Comparison of ENCODE assay signal across 10 cellular contexts in genomic region chr2:105777071-105777482, GRCh38. TPM values are rescaled to one million over a fixed set of nuclear protein-coding genes. Genes with fewer than 3 reads are reported as not detected.
DNase-seq lines count a peak whose midpoint lies in the region; ATAC-seq and TF ChIP-seq lines count a peak whose summit lies in the region.
"Had no signal": no experiment of that assay in that cellular context is flagged by ENCODE, and none has a peak within 500 bp of the region (broad histone marks: within the 10 kb centered on the region; RNA-seq: fewer than 3 reads in every experiment).

No MANE protein-coding gene starts in this region.

- H3K27ac ChIP-seq in KOPT-K1 (ENCODE audit: low read depth, low read length, poor library complexity, severe bottlenecking) (peak overlapping the region; percentile 65), dorsolateral prefrontal cortex (peak overlapping the region in 36 of 59 donors; percentile 8 to 75 (median 42)), transverse colon (peak overlapping the region in 3 of 4 donors; percentile 10 to 29 (median 16)), mesendoderm (ENCODE audit: low read depth, low read length) (no peak overlapping the region)

- no peak overlapping the region for H3K4me2 ChIP-seq in mesendoderm (ENCODE audit: low read length)

- no peak overlapping the region for H3K56ac ChIP-seq in mesendoderm (ENCODE audit: low read length)

- no peak overlapping the region for H4K8ac ChIP-seq in mesendoderm (ENCODE audit: low read depth, low read length)

- H2BK15ac ChIP-seq in mesendoderm (replicated peaks; ENCODE audit: low read depth): no peak overlapping the region

- 74% methylated on average over 11 of the region's 12 CpGs; no CpG with 5 or more reads in 1 of the 2 donors for WGBS in transverse colon (ENCODE audit: low coverage in 1 of 2), 2 donors
- WGBS in mesendoderm (ENCODE audit: extremely low coverage, insufficient coverage, low lambda C conversion rate): no CpG with 5 or more reads among the region's 12 CpGs

- no peak overlapping the region for H3K4me3 ChIP-seq in dorsolateral prefrontal cortex
- H3K4me3 ChIP-seq in transverse colon: no peak overlapping the region
- H3K4me3 ChIP-seq in mesendoderm (ENCODE audit: low read length): no peak overlapping the region
- no peak overlapping the region for H3K4me3 ChIP-seq in H7 (ENCODE audit: insufficient read depth, low read depth, low read length)

- TF ChIP-seq EP300 in transverse colon (IDR thresholded peaks at IDR 0.05; ENCODE audit: low read depth): no peak

- H3K4ac ChIP-seq in mesendoderm (ENCODE audit: low read depth, low read length): no peak overlapping the region

- no peak overlapping the region for H3K18ac ChIP-seq in mesendoderm (ENCODE audit: low read length)

- H3K4me1 ChIP-seq in transverse colon (peaks cover 16 to 54% (median 21%) of the 10 kb centered on the region in 4 donors), mesendoderm (ENCODE audit: control insufficient read depth, low read depth, low read length) (peaks cover 9% of the 10 kb centered on the region)

- no peak for TF ChIP-seq POLR2A in transverse colon (IDR thresholded peaks at IDR 0.05)

- H4K5ac ChIP-seq in mesendoderm (ENCODE audit: low read length): no peak overlapping the region

- H2BK5ac ChIP-seq in mesendoderm (ENCODE audit: low read length): no peak overlapping the region

- peaks cover 80% of the 10 kb centered on the region for H3K79me2 ChIP-seq in mesendoderm (ENCODE audit: control insufficient read depth, insufficient read depth, low read length)

- H3K27me3 ChIP-seq in dorsolateral prefrontal cortex (no peaks in the 10 kb centered on the region), transverse colon (no peaks in the 10 kb centered on the region), mesendoderm (ENCODE audit: insufficient read depth, low read length, poor library complexity) (no peaks in the 10 kb centered on the region), H7 (ENCODE audit: control insufficient read depth, insufficient read depth, low read length) (no peaks in the 10 kb centered on the region)

- DNase-seq in cardiac septum (ENCODE audit: low spot score): peak; percentile 74
- no peak for DNase-seq in left cardiac atrium
- DNase-seq in dorsolateral prefrontal cortex: peak in 1 of 10 donors; percentile 8
- peak; percentile 43 for DNase-seq in transverse colon
- no peak for DNase-seq in activated CD4-positive, CD25-positive, alpha-beta regulatory T cell treated with anti-CD3 and anti-CD28 coated beads, Interleukin-2, amount 50 U/mL, for 72 hours
- DNase-seq in mesendoderm: no peak
- DNase-seq in H7: no peak
- DNase-seq: NCI-H1092, nephron progenitor cell had no signal

- no peak for ATAC-seq in left cardiac atrium

- H3K23ac ChIP-seq in mesendoderm (ENCODE audit: low read length): no peak overlapping the region

- in situ Hi-C loops in transverse colon (cut with MboI; ENCODE audit: low pct_ligation_motif_present in 1 of 4, low pct_unique_long_range_greater_than_20kb in 1 of 4, low sequenced_read_pairs in 3 of 4): no loop called here

- intact Hi-C loops in cardiac septum (cut with DNase I) (no loop called here), left cardiac atrium (cut with DNase I) (no loop called here), dorsolateral prefrontal cortex (cut with DNase I) (no loop called here), transverse colon (cut with DNase I; ENCODE audit: low total_unique reads) (no loop called here)

- no peak overlapping the region for H2AK5ac ChIP-seq in mesendoderm (ENCODE audit: low read length)

- H3K79me1 ChIP-seq in mesendoderm (ENCODE audit: low read length): peaks cover 39% of the 10 kb centered on the region

- peaks cover 8% of the 10 kb centered on the region; the same call in 1 of the 2 replicates for H3K36me3 ChIP-seq in KOPT-K1 (ENCODE audit: insufficient read depth, low read length)
- H3K36me3 ChIP-seq in transverse colon: no peaks in the 10 kb centered on the region
- H3K36me3 ChIP-seq in mesendoderm (ENCODE audit: control insufficient read depth, insufficient read depth, low read length): no peaks in the 10 kb centered on the region
- peaks cover 2% of the 10 kb centered on the region; the same call in 1 of the 2 replicates for H3K36me3 ChIP-seq in H7 (replicated peaks; ENCODE audit: control insufficient read depth, insufficient read depth, low read length)

- no peak overlapping the region for H2BK120ac ChIP-seq in mesendoderm (ENCODE audit: low read depth, low read length)

- H3K9ac ChIP-seq in mesendoderm (ENCODE audit: low read length): no peak overlapping the region

- H3K9me3 ChIP-seq in KOPT-K1 (ENCODE audit: insufficient read depth, low read length, poor library complexity, severe bottlenecking) (no peaks in the 10 kb centered on the region), transverse colon (no peaks in the 10 kb centered on the region)

- no peak for TF ChIP-seq CTCF in dorsolateral prefrontal cortex (IDR thresholded peaks at IDR 0.05 in 54 of 56, conservative IDR thresholded peaks at IDR 0.05 in 2 of 56; ENCODE audit: low read depth in 1 of 56, partially characterized antibody in 56 of 56)
- no peak for TF ChIP-seq CTCF in transverse colon (IDR thresholded peaks at IDR 0.05)

RNA-seq across cellular contexts. Expression of gene NCK2, which starts 32.4 kb away (rescaled TPM):
- 33.2 TPM for total RNA-seq in cardiac septum
- 10 to 100 TPM; 30.7 to 36.5 TPM for total RNA-seq in left cardiac atrium
- 10 to 100 TPM; 22.2 to 89.9 (median 58.4) TPM for total RNA-seq in dorsolateral prefrontal cortex
- 10 to 100 TPM; 42.2 to 74.1 (median 59.9) TPM for total RNA-seq in transverse colon
- 76.8 TPM for polyA plus RNA-seq in mesendoderm (2013, experiment 1 of 2)
- 75.2 TPM for polyA plus RNA-seq in mesendoderm (2013, experiment 2 of 2)
- total RNA-seq in H7 (2014; rRNA removed; shearing (Covaris generic)): 69.8 and 80.3 TPM in 2 replicates

Comparison
In these comparisons a context has a peak if more than half of its experiments do, and no peak if none do; other contexts are left out.
1. DNase-seq: peak in cardiac septum (single experiment) and transverse colon (single experiment); none in left cardiac atrium (single experiment), activated CD4-positive, CD25-positive, alpha-beta regulatory T cell treated with anti-CD3 and anti-CD28 coated beads, Interleukin-2, amount 50 U/mL, for 72 hours (single experiment), mesendoderm (single experiment) and H7 (single experiment).